8 cellular contexts compared by ENCODE assay signal in the genomic region with DNA sequence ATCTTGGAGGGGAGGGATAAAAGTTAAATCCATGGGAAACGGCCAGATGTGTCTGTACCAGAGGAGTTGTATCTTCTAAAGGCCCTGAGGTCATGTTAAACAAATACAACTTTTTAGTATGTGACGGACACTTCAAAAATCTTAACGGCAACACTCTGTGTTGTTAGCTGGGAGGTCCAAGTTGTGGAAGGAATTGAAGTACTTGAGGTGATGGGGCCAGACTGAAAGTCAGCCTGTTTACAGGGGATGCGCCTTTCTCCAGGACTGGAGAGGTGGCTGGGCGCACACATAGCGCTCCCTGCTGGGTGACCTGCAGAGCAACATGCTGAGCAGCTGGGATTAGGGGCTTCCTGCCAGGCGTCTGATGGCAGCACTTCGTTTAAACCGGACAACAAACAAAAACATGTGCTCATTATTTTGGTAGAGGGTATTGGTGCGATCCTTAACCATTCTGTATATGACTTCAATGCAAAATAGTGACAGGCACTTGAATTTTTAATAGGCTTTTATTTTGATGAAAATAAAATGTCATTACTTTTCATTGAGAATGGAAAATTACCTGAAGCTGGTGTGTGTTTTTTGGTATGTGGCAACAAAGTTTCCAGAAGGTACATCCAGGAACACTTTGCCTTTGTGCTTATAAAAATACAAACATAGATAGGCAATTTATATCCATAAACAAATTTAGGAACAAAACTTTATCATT.
DNase-seq lines count a peak whose midpoint lies in the region; ATAC-seq, FAIRE-seq and TF ChIP-seq lines count a peak whose summit lies in the region.

No MANE protein-coding gene starts in this region.

- H2AFZ ChIP-seq in PC-9 (no peak overlapping the region), keratinocyte (ENCODE audit: control insufficient read depth, low read length) (no peak overlapping the region)

- TF ChIP-seq POLR2A in breast epithelium (IDR thresholded peaks at IDR 0.05) = no peak

- 0 out of 2 replicates have a peak, but pooled peaks cover 5% of the 10 kb centered on the region for H3F3A ChIP-seq in PC-9 (ENCODE audit: insufficient read depth, low read depth)

- H3K79me2 ChIP-seq in PC-9 (ENCODE audit: low read depth) (no peaks in the 10 kb centered on the region), keratinocyte (ENCODE audit: control insufficient read depth, insufficient read depth, low read length) (peaks cover 2% of the 10 kb centered on the region)

- no peak overlapping the region for H3K4me2 ChIP-seq in PC-9
- no peak overlapping the region for H3K4me2 ChIP-seq in keratinocyte (ENCODE audit: control insufficient read depth, extremely low read depth, insufficient read depth, low read depth, low read length)

- H3K4me3 ChIP-seq in PC-9 (no peak overlapping the region), breast epithelium (no peak overlapping the region), keratinocyte (ENCODE audit: control insufficient read depth in 2 of 3, extremely low read depth in 1 of 3, insufficient read depth in 2 of 3, low read depth in 1 of 3, low read length in 3 of 3) (no peak overlapping the region)

- intact Hi-C loops in PC-9 (cut with micrococcal nuclease; ENCODE audit: unreplicated experiment) = loop anchor here (1.0 to 5.0 kb wide), 2 partner anchors 234 to 455 kb away; no protein-coding TSS in a partner anchor
- intact Hi-C loops in breast epithelium (cut with DNase I; ENCODE audit: low total_unique reads) = no loop called here

- no peaks in the 10 kb centered on the region for H4K20me1 ChIP-seq in PC-9 (ENCODE audit: insufficient read depth)
- H4K20me1 ChIP-seq in keratinocyte (ENCODE audit: control insufficient read depth, extremely low read depth, insufficient read depth, low read length) = no peaks in the 10 kb centered on the region

- POLR2A ChIA-PET in PC-9 (lab: Charles Lee; ENCODE audit: unreplicated experiment) = no interaction called here

- peak; percentile 83 for ATAC-seq in GM19397 (IDR thresholded peaks at IDR 0.05; ENCODE audit: unreplicated experiment)
- ATAC-seq in HG03520 (IDR thresholded peaks at IDR 0.05; ENCODE audit: unreplicated experiment) = peak; percentile 91

- DNase-seq in DMS 273 (lab: John Stamatoyannopoulos, UW; ENCODE audit: unreplicated experiment) = peak; percentile 74
- no peak for DNase-seq in PC-9
- no peak for DNase-seq in breast epithelium (ENCODE audit: low spot score in 2 of 2)
- DNase-seq in keratinocyte (ENCODE audit: low read depth, low spot score) = no peak
- peak; percentile 7 for DNase-seq in stimulated activated CD4-positive, alpha-beta T cell treated with anti-CD3 and anti-CD28 coated beads, Interleukin-2, amount 100 ng/mL, for 4 hours (ENCODE audit: low read depth)
- DNase-seq in T-helper 9 cell = no peak

- dilution Hi-C loops in keratinocyte (cut with MboI; ENCODE audit: extremely low pct_ligation_motif_present, low sequenced_read_pairs) = no loop called here

- BruUV-seq in PC-9 (replicated peaks; lab: Mats Ljungman, UMichigan) = no TSS peak

- CTCF ChIA-PET in PC-9 (lab: Charles Lee) = no interaction called here

- H3K9me2 ChIP-seq in PC-9 (ENCODE audit: insufficient read depth) = no peaks in the 10 kb centered on the region

- H3K27me3 ChIP-seq in PC-9 (ENCODE audit: insufficient read depth, low read depth) (no peaks in the 10 kb centered on the region), breast epithelium (no peaks in the 10 kb centered on the region), keratinocyte (ENCODE audit: control insufficient read depth, extremely low read depth, insufficient read depth, low read length) (no peaks in the 10 kb centered on the region)

- H3K4me1 ChIP-seq in PC-9 (replicated peaks; ENCODE audit: insufficient read depth) = no peaks in the 10 kb centered on the region
- H3K4me1 ChIP-seq in breast epithelium = no peaks in the 10 kb centered on the region
- H3K4me1 ChIP-seq in keratinocyte (ENCODE audit: control insufficient read depth, extremely low read depth, insufficient read depth, low read length) = peaks cover 22% of the 10 kb centered on the region

- TF ChIP-seq CTCF in PC-9 (conservative IDR thresholded peaks at IDR 0.05) (peak; percentile 48), breast epithelium (IDR thresholded peaks at IDR 0.05) (peak in 2 of 3 donors; percentile 17 to 51), keratinocyte (optimal IDR thresholded peaks at IDR 0.05 in 1 of 3, IDR thresholded peaks at IDR 0.05 in 1 of 3, conservative IDR thresholded peaks at IDR 0.05 in 1 of 3; ENCODE audit: extremely low read depth in 1 of 3, insufficient read depth in 2 of 3, low read length in 3 of 3) (peak; percentile 73 to 86 (median 86))

- peak; percentile 53 for FAIRE-seq in keratinocyte (lab: Jason Lieb, UNC)

- no peaks in the 10 kb centered on the region for H3K9me3 ChIP-seq in PC-9 (ENCODE audit: insufficient read depth, low read depth)
- no peaks in the 10 kb centered on the region for H3K9me3 ChIP-seq in breast epithelium
- no peaks in the 10 kb centered on the region for H3K9me3 ChIP-seq in keratinocyte (ENCODE audit: control insufficient read depth, low read depth, low read length)

- H3K9ac ChIP-seq in keratinocyte (ENCODE audit: control insufficient read depth, extremely low read depth, insufficient read depth, low read length) = no peak overlapping the region

- H3K36me3 ChIP-seq in PC-9 (ENCODE audit: low read depth) (peaks cover 5% of the 10 kb centered on the region; the same call in 1 of the 2 replicates), breast epithelium (peaks cover 7% of the 10 kb centered on the region), keratinocyte (ENCODE audit: control insufficient read depth in 2 of 2, extremely low read depth in 1 of 2, insufficient read depth in 2 of 2, low read length in 2 of 2) (peaks cover 9 to 10% of the 10 kb centered on the region in 2 experiments)

- H3K9me1 ChIP-seq in keratinocyte (ENCODE audit: control insufficient read depth, extremely low read depth, insufficient read depth, low read length) = no peaks in the 10 kb centered on the region

- H3K27ac ChIP-seq in PC-9 (no peak overlapping the region), breast epithelium (no peak overlapping the region), keratinocyte (ENCODE audit: control insufficient read depth, insufficient read depth, low read length) (no peak overlapping the region)

Comparison
In these comparisons a context has a peak if more than half of its experiments do, and no peak if none do; other contexts are left out.
1. DNase-seq: peak in DMS 273 (single experiment) and stimulated activated CD4-positive, alpha-beta T cell treated with anti-CD3 and anti-CD28 coated beads, Interleukin-2, amount 100 ng/mL, for 4 hours (single experiment); none in PC-9 (0 of 2), breast epithelium (0 of 2), keratinocyte (single experiment) and T-helper 9 cell (single experiment).
2. CTCF ChIP-seq: peak in every context shown above with its lines; median percentile 86 in keratinocyte; 48 in PC-9; 34 in breast epithelium.